Comparison of ENCODE assay signal across 8 cellular contexts in genomic region chr2:9552491-9553178, GRCh38. TPM values are rescaled to one million over a fixed set of nuclear protein-coding genes. Genes with fewer than 3 reads are reported as not detected.
A peak's percentile ranks its signal among the peaks of the same experiment; 100 is the strongest.
DNase-seq lines count a peak whose midpoint lies in the region; ATAC-seq and TF ChIP-seq lines count a peak whose summit lies in the region.

No MANE protein-coding gene starts in this region.

- no peak for DNase-seq in activated naive CD4-positive, alpha-beta T cell (lab: John Stamatoyannopoulos, UW)
- no peak for DNase-seq in T-helper 2 cell treated with Interferon-gamma antibody and Interleukin-4, amounts not matched to agents 5 μg/mL and 100 μg/mL, for 36 hours (ENCODE audit: low spot score)
- peak; percentile 92 for DNase-seq in fibroblast of villous mesenchyme (ENCODE audit: low read depth)
- DNase-seq in transverse colon, result no peak
- no peak for DNase-seq in NCI-H1105 (lab: John Stamatoyannopoulos, UW)

- TF ChIP-seq CTCF in fibroblast of villous mesenchyme (IDR thresholded peaks at IDR 0.05; ENCODE audit: insufficient read depth, low read depth, low read length), result no peak
- TF ChIP-seq CTCF in transverse colon (IDR thresholded peaks at IDR 0.05), result no peak

- peaks cover 72% of the 10 kb centered on the region for H3K4me1 Mint-ChIP-seq in activated naive CD4-positive, alpha-beta T cell treated with anti-CD3 and anti-CD28 coated beads, Interleukin-2, amount 50 U/mL, for 24 hours
- H3K4me1 Mint-ChIP-seq in T-helper 2 cell treated with Interferon-gamma antibody and Interleukin-4, amounts not matched to agents 5 μg/mL and 100 μg/mL, for 36 hours (ENCODE audit: low read depth), result peaks cover 51% of the 10 kb centered on the region

- WGBS in transverse colon (ENCODE audit: low coverage in 1 of 2), 2 donors, result 30 to 31% methylated on average over 2 of the region's 2 CpGs

- peak overlapping the region; percentile 41 to 67 (median 62) for H3K27ac ChIP-seq in transverse colon

- H3K4me3 ChIP-seq in fibroblast of villous mesenchyme (ENCODE audit: low read depth, low read length) (peak overlapping the region; percentile 24), transverse colon (no peak overlapping the region)

- no peak for TF ChIP-seq EP300 in transverse colon (IDR thresholded peaks at IDR 0.05; ENCODE audit: low read depth)

- no peaks in the 10 kb centered on the region for H3K9me3 Mint-ChIP-seq in activated naive CD4-positive, alpha-beta T cell treated with anti-CD3 and anti-CD28 coated beads, Interleukin-2, amount 50 U/mL, for 24 hours
- H3K9me3 Mint-ChIP-seq in T-helper 2 cell treated with Interferon-gamma antibody and Interleukin-4, amounts not matched to agents 5 μg/mL and 100 μg/mL, for 36 hours, result no peaks in the 10 kb centered on the region

- H3K27ac Mint-ChIP-seq in activated naive CD4-positive, alpha-beta T cell treated with anti-CD3 and anti-CD28 coated beads, Interleukin-2, amount 50 U/mL, for 24 hours, result peak overlapping the region; percentile 89
- H3K27ac Mint-ChIP-seq in T-helper 2 cell treated with Interferon-gamma antibody and Interleukin-4, amounts not matched to agents 5 μg/mL and 100 μg/mL, for 36 hours, result peak overlapping the region; percentile 74

- in situ Hi-C loops in transverse colon (cut with MboI; ENCODE audit: low pct_ligation_motif_present in 1 of 4, low pct_unique_long_range_greater_than_20kb in 1 of 4, low sequenced_read_pairs in 3 of 4), result loop anchor here in 1 of 4 donors (10.0 kb wide), 1 partner anchor 82 kb away; the partner anchor contains the start of gene YWHAQ

- TF ChIP-seq POLR2A in transverse colon (IDR thresholded peaks at IDR 0.05), result no peak

- ATAC-seq in HG03039 (IDR thresholded peaks at IDR 0.05; ENCODE audit: unreplicated experiment), result no peak
- no peak for ATAC-seq in HG03432 (IDR thresholded peaks at IDR 0.05; ENCODE audit: unreplicated experiment)

- no peaks in the 10 kb centered on the region for H3K27me3 ChIP-seq in transverse colon

- intact Hi-C loops in transverse colon (cut with DNase I; ENCODE audit: low total_unique reads), result no loop called here

- H3K4me3 Mint-ChIP-seq in activated naive CD4-positive, alpha-beta T cell treated with anti-CD3 and anti-CD28 coated beads, Interleukin-2, amount 50 U/mL, for 24 hours, result peak overlapping the region; percentile 100
- peak overlapping the region; percentile 47 for H3K4me3 Mint-ChIP-seq in T-helper 2 cell treated with Interferon-gamma antibody and Interleukin-4, amounts not matched to agents 5 μg/mL and 100 μg/mL, for 36 hours

- H3K36me3 ChIP-seq in transverse colon, result no peaks in the 10 kb centered on the region

- H3K9me3 ChIP-seq in transverse colon, result no peaks in the 10 kb centered on the region

- H3K4me1 ChIP-seq in transverse colon, result peaks cover 22 to 66% (median 32%) of the 10 kb centered on the region in 4 donors

- no peaks in the 10 kb centered on the region for H3K27me3 Mint-ChIP-seq in activated naive CD4-positive, alpha-beta T cell treated with anti-CD3 and anti-CD28 coated beads, Interleukin-2, amount 50 U/mL, for 24 hours
- no peaks in the 10 kb centered on the region for H3K27me3 Mint-ChIP-seq in T-helper 2 cell treated with Interferon-gamma antibody and Interleukin-4, amounts not matched to agents 5 μg/mL and 100 μg/mL, for 36 hours (ENCODE audit: low read depth)

- peaks cover 7% of the 10 kb centered on the region for H3K36me3 Mint-ChIP-seq in activated naive CD4-positive, alpha-beta T cell treated with anti-CD3 and anti-CD28 coated beads, Interleukin-2, amount 50 U/mL, for 24 hours
- peaks cover 8% of the 10 kb centered on the region for H3K36me3 Mint-ChIP-seq in T-helper 2 cell treated with Interferon-gamma antibody and Interleukin-4, amounts not matched to agents 5 μg/mL and 100 μg/mL, for 36 hours (ENCODE audit: low read depth)

RNA-seq across cellular contexts. Expression of gene ADAM17, which starts 3.0 kb away (rescaled TPM):
- 40.9 and 59.2 TPM in 2 replicates for total RNA-seq in fibroblast of villous mesenchyme
- total RNA-seq in transverse colon, result 10 to 100 TPM; 11.2 to 36.4 (median 17.0) TPM
